In genomic region chr3:56610669-56611335, GRCh38 we compare ENCODE assay signal across 25 cellular contexts. TPM values are rescaled to one million over a fixed set of nuclear protein-coding genes. Genes with fewer than 3 reads are reported as not detected.
A peak's percentile ranks its signal among the peaks of the same experiment; 100 is the strongest.
DNase-seq lines count a peak whose midpoint lies in the region; ATAC-seq and TF ChIP-seq lines count a peak whose summit lies in the region.
"Had no signal": no experiment of that assay in that cellular context is flagged by ENCODE, and none has a peak within 500 bp of the region (broad histone marks: within the 10 kb centered on the region; RNA-seq: fewer than 3 reads in every experiment).

No MANE protein-coding gene starts in this region.

- TF ChIP-seq CTCF in endodermal cell (conservative IDR thresholded peaks at IDR 0.05), result no peak

- H3K27ac Mint-ChIP-seq in T-helper 17 cell (peak overlapping the region; percentile 72), endodermal cell (peak overlapping the region; percentile 70)
- H3K27ac Mint-ChIP-seq: neural progenitor cell, progenitor cell of endocrine pancreas had no signal

- H3K9me3 Mint-ChIP-seq in endodermal cell, result peaks cover 20% of the 10 kb centered on the region

- no peak for DNase-seq in left ventricle myocardium superior
- DNase-seq in Right ventricle myocardium inferior (ENCODE audit: missing footprints), result no peak
- no peak for DNase-seq in T-helper 17 cell
- no peak for DNase-seq in endodermal cell
- DNase-seq in NCI-H2081 treated with DMSO at 0.1 percent for 48 hours (lab: John Stamatoyannopoulos, UW), result no peak
- DNase-seq in T-helper 9 cell, result no peak
- DNase-seq in DMS 273 (lab: John Stamatoyannopoulos, UW; ENCODE audit: unreplicated experiment), result no peak
- DNase-seq: activated CD4-positive, alpha-beta T cell treated with anti-CD3 and anti-CD28 coated beads for 1 hour; activated CD8-positive, alpha-beta memory T cell treated with anti-CD3 and anti-CD28 coated beads, Interleukin-2, amount 50 U/mL, for 48 hours; activated gamma-delta T cell treated with Interleukin-2 at 50 U/mL for 16 hours; cerebellar nuclear complex; DMS79 treated with DMSO at 0.1 percent for 48 hours; foreskin fibroblast; immature natural killer cell; KBM-7; MM.1S; NCI-H1436 treated with DMSO at 0.1 percent for 48 hours; NCI-H774; OCI-M1; SHP77 treated with DMSO at 0.1 percent for 48 hours; testis had no signal

- H3K4me1 Mint-ChIP-seq in T-helper 17 cell (peaks cover 48% of the 10 kb centered on the region), endodermal cell (peaks cover 7% of the 10 kb centered on the region)
- H3K4me1 Mint-ChIP-seq: neural progenitor cell had no signal

- no peaks in the 10 kb centered on the region for H3K9me3 ChIP-seq in T-helper 17 cell (ENCODE audit: control insufficient read depth, low read length, poor library complexity, severe bottlenecking)
- no peaks in the 10 kb centered on the region for H3K9me3 ChIP-seq in endodermal cell (ENCODE audit: control insufficient read depth, low read length)
- H3K9me3 ChIP-seq: testis had no signal

- peaks cover 34% of the 10 kb centered on the region for H3K36me3 ChIP-seq in endodermal cell (ENCODE audit: control insufficient read depth, insufficient read depth, low read length)

- H3K36me3 Mint-ChIP-seq in T-helper 17 cell (ENCODE audit: low read depth), result peaks cover 6% of the 10 kb centered on the region
- peaks cover 71% of the 10 kb centered on the region for H3K36me3 Mint-ChIP-seq in endodermal cell (ENCODE audit: low read depth)

- WGBS in endodermal cell (ENCODE audit: insufficient coverage in 1 of 2, insufficient read length in 1 of 2), 2 experiments, result 86 to 94% methylated on average over 1 to 7 of the region's 7 CpGs

- intact Hi-C loops in left ventricle myocardium superior (cut with micrococcal nuclease) (no loop called here), Right ventricle myocardium inferior (cut with DNase I) (no loop called here)

- H3K4me3 Mint-ChIP-seq in T-helper 17 cell, result peak overlapping the region; percentile 37
- no peak overlapping the region for H3K4me3 Mint-ChIP-seq in endodermal cell
- H3K4me3 Mint-ChIP-seq: immature natural killer cell, neural progenitor cell had no signal

- no peak overlapping the region for H3K9ac ChIP-seq in endodermal cell (ENCODE audit: extremely low read depth, low read length, poor library complexity, severe bottlenecking)
- H3K9ac ChIP-seq: neural progenitor cell had no signal

- no peaks in the 10 kb centered on the region for H3K27me3 ChIP-seq in endodermal cell (ENCODE audit: control insufficient read depth, insufficient read depth, low read length, poor library complexity, severe bottlenecking)
- H3K27me3 ChIP-seq: neural progenitor cell, testis had no signal

- no peaks in the 10 kb centered on the region for H3K4me1 ChIP-seq in endodermal cell (ENCODE audit: control insufficient read depth, insufficient read depth, low read length)
- H3K4me1 ChIP-seq: neural progenitor cell, testis had no signal

- H3K4me3 ChIP-seq in endodermal cell (ENCODE audit: low read length), result no peak overlapping the region
- H3K4me3 ChIP-seq: GM12878, neural progenitor cell, testis had no signal

- no peak overlapping the region for H3K27ac ChIP-seq in endodermal cell (ENCODE audit: low read depth, low read length)
- H3K27ac ChIP-seq: neural progenitor cell, testis had no signal

- H3K27me3 Mint-ChIP-seq in T-helper 17 cell (no peaks in the 10 kb centered on the region), endodermal cell (ENCODE audit: insufficient read depth) (no peaks in the 10 kb centered on the region)
- H3K27me3 Mint-ChIP-seq: progenitor cell of endocrine pancreas had no signal

- peak; percentile 31 for ATAC-seq in left ventricle myocardium superior
- no peak for ATAC-seq in Right ventricle myocardium inferior
- peak; percentile 27 for ATAC-seq in T-helper 17 cell
- ATAC-seq: GM12878, HCT116 had no signal

RNA-seq across cellular contexts. Expression of gene CCDC66, which starts 53.8 kb away (rescaled TPM):
- total RNA-seq in left ventricle myocardium superior (12.4 TPM), Right ventricle myocardium inferior (12.5 TPM), T-helper 17 cell (10 to 100 TPM; 58.4 to 71.7 TPM), endodermal cell (10 to 100 TPM; 32.1 to 36.4 TPM)
- polyA plus RNA-seq in endodermal cell (2013, experiment 1 of 2), result 29.2 TPM
- 27.2 TPM for polyA plus RNA-seq in endodermal cell (2013, experiment 2 of 2)
